1 cellular context compared by ENCODE assay signal in the genomic region with DNA sequence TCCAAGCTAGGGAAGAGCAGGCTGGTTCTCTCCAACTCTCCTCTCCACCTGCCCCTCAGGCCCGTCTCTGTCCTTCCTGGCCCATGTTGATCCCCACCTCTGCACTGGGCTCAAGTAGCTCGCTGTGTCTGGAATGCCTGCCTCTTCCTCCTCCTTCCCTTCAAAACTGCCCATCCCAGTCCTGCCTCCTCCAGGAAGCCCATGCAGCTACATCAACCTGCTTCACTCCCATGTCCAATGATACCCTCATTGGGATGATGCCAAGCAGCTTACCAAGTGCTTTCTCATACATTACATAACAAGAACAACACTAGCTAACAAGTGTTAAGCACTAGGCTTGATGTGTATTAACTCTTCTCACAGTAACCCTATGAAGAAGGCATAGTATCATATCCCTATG.
TF ChIP-seq lines count a peak whose summit lies in the region.

No MANE protein-coding gene starts in this region.

TF ChIP-seq in H1, 55 proteins besides CTCF, POLR2A, EP300 and RAD21:
- TF ChIP-seq ZNF274 (IDR thresholded peaks at IDR 0.05; ENCODE audit: borderline replicate concordance, extremely low read depth, low read length) (no peak), MAFK (IDR thresholded peaks at IDR 0.05; ENCODE audit: low read depth, low read length) (no peak), SIRT6 (IDR thresholded peaks at IDR 0.05; ENCODE audit: low read length) (no peak), RFX5 (IDR thresholded peaks at IDR 0.05; ENCODE audit: borderline replicate concordance, low read depth, low read length) (no peak), TAF1 (IDR thresholded peaks at IDR 0.05; ENCODE audit: low read depth, low read length) (no peak)
